Comparison of ENCODE assay signal across 9 cellular contexts in the genomic region with DNA sequence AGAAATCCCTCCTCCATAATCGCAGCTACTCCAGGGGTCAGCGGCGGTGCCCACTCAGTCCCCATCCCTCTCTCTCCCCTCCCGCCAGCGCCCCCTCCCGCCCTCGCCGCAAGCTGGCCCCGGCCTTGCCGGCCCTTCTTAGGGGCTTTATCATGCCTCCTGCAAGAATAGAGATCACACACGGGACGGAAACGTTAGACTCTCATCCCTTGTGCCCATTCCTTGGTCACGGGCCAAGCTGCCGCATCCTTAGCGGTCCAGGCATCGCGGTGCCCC. TPM values are rescaled to one million over a fixed set of nuclear protein-coding genes. Genes with fewer than 3 reads are reported as not detected.
DNase-seq lines count a peak whose midpoint lies in the region; ATAC-seq, FAIRE-seq and TF ChIP-seq lines count a peak whose summit lies in the region.
"Had no signal": no experiment of that assay in that cellular context is flagged by ENCODE, and none has a peak within 500 bp of the region (broad histone marks: within the 10 kb centered on the region; RNA-seq: fewer than 3 reads in every experiment).

No MANE protein-coding gene starts in this region.

- CTCF ChIA-PET in endothelial cell of umbilical vein (lab: Charles Lee), result interaction anchor here (0.5 to 4.5 kb wide), 30 partner anchors 9 to 652 kb away, joined by 3 to 89 read pairs (median 8); partner anchors contain the start of genes ATF1, CERS5, GPD1 and LIMA1

- intact Hi-C loops in endothelial cell of umbilical vein (cut with micrococcal nuclease), result loop anchor here (1.0 kb wide), 2 partner anchors 36 to 64 kb away; no protein-coding TSS in a partner anchor

- no peaks in the 10 kb centered on the region for H3K9me1 ChIP-seq in endothelial cell of umbilical vein (replicated peaks; ENCODE audit: control insufficient read depth, extremely low read depth, insufficient read depth, low read length)

- peaks cover 39% of the 10 kb centered on the region for H3K79me2 ChIP-seq in Karpas-422 (ENCODE audit: low read length)
- H3K79me2 ChIP-seq in endothelial cell of umbilical vein (ENCODE audit: control insufficient read depth, insufficient read depth, low read length), result peaks cover 8% of the 10 kb centered on the region

- TF ChIP-seq POLR2A in endothelial cell of umbilical vein (IDR thresholded peaks at IDR 0.05; ENCODE audit: low read depth, low read length), result no peak

- ATAC-seq in GM19324 (IDR thresholded peaks at IDR 0.05; ENCODE audit: low FRiP score, unreplicated experiment) (peak; percentile 1), HG02610 (IDR thresholded peaks at IDR 0.05; ENCODE audit: unreplicated experiment) (no peak)

- dilution Hi-C loops in endothelial cell of umbilical vein (cut with MboI; ENCODE audit: extremely low pct_ligation_motif_present, low sequenced_read_pairs), result no loop called here

- H3K4me2 ChIP-seq in Karpas-422 (ENCODE audit: low read depth, low read length, poor library complexity, severe bottlenecking) (peak overlapping the region; percentile 99), endothelial cell of umbilical vein (ENCODE audit: insufficient read depth, low read length) (no peak overlapping the region)

- H3K36me3 ChIP-seq in Karpas-422 (ENCODE audit: insufficient read depth, low read length) (peaks cover 9% of the 10 kb centered on the region; the same call in 1 of the 2 replicates), endothelial cell of umbilical vein (ENCODE audit: control insufficient read depth in 2 of 2, extremely low read depth in 1 of 2, insufficient read depth in 2 of 2, low read length in 2 of 2) (peaks cover 0 to 2% of the 10 kb centered on the region in 2 experiments), neutrophil (peaks cover 4% of the 10 kb centered on the region)

- H4K20me1 ChIP-seq in Karpas-422 (ENCODE audit: insufficient read depth, low read depth, low read length), result 0 out of 2 replicates have a peak, but pooled peaks cover 2% of the 10 kb centered on the region
- H4K20me1 ChIP-seq in endothelial cell of umbilical vein (replicated peaks; ENCODE audit: control insufficient read depth, extremely low read depth, insufficient read depth, low read length), result no peaks in the 10 kb centered on the region

- peak overlapping the region; percentile 71 for H3K4me3 ChIP-seq in Karpas-422 (ENCODE audit: low read length)
- no peak overlapping the region for H3K4me3 ChIP-seq in endothelial cell of umbilical vein (replicated peaks in 1 of 3; ENCODE audit: insufficient read depth in 1 of 3, low read depth in 1 of 3, low read length in 3 of 3)
- peak overlapping the region; percentile 64 to 91 for H3K4me3 ChIP-seq in neutrophil (ENCODE audit: low read depth in 1 of 2, low read length in 1 of 2)

- BruUV-seq in endothelial cell of umbilical vein (replicated peaks; lab: Mats Ljungman, UMichigan), result no TSS peak

- H2AFZ ChIP-seq in Karpas-422 (ENCODE audit: low read length) (no peak overlapping the region; the same call in 1 of the 2 replicates), endothelial cell of umbilical vein (ENCODE audit: low read depth, low read length) (peak overlapping the region; percentile 90)

- H3K4me1 ChIP-seq in Karpas-422 (ENCODE audit: low read length) (peaks cover 31% of the 10 kb centered on the region), endothelial cell of umbilical vein (ENCODE audit: control insufficient read depth, extremely low read depth, insufficient read depth, low read length) (peaks cover 9% of the 10 kb centered on the region), neutrophil (ENCODE audit: control insufficient read depth in 1 of 2, insufficient read depth in 1 of 2, low read depth in 1 of 2, low read length in 1 of 2) (peaks cover 10 to 17% of the 10 kb centered on the region in 2 experiments)

- TF ChIP-seq CTCF in endothelial cell of umbilical vein (IDR thresholded peaks at IDR 0.05; ENCODE audit: extremely low read depth in 1 of 2, insufficient read depth in 1 of 2, low read depth in 1 of 2, low read length in 2 of 2) (no peak), neutrophil (IDR thresholded peaks at IDR 0.05) (no peak)

- H3K9ac ChIP-seq in Karpas-422 (ENCODE audit: low read length), result peak overlapping the region; percentile 76
- H3K9ac ChIP-seq in endothelial cell of umbilical vein (replicated peaks; ENCODE audit: extremely low read depth, insufficient read depth, low read length), result no peak overlapping the region

- no peaks in the 10 kb centered on the region for H3K9me2 ChIP-seq in Karpas-422 (replicated peaks; ENCODE audit: insufficient read depth, low read length)

- H3K9me3 ChIP-seq in Karpas-422 (ENCODE audit: low read length) (no peaks in the 10 kb centered on the region), endothelial cell of umbilical vein (replicated peaks; ENCODE audit: control insufficient read depth, insufficient read depth, low read length) (no peaks in the 10 kb centered on the region), neutrophil (no peaks in the 10 kb centered on the region)
- H3K9me3 ChIP-seq: SJSA1 had no signal

- FAIRE-seq in endothelial cell of umbilical vein (lab: Jason Lieb, UNC), result no peak

- H3K27ac ChIP-seq in Karpas-422 (ENCODE audit: low read length), result peak overlapping the region; percentile 96
- no peak overlapping the region for H3K27ac ChIP-seq in endothelial cell of umbilical vein (ENCODE audit: insufficient read depth, low read depth, low read length)
- H3K27ac ChIP-seq in neutrophil, result peak overlapping the region; percentile 91

- POLR2A ChIA-PET in endothelial cell of umbilical vein (lab: Charles Lee), result interaction anchor here (2.0 to 2.3 kb wide), 3 partner anchors 9 to 56 kb away, joined by 7 to 20 read pairs (median 17); partner anchors contain the start of genes CERS5 and SMARCD1

- no peak for DNase-seq in Karpas-422
- DNase-seq in endothelial cell of umbilical vein (ENCODE audit: low read depth, low spot score), result no peak
- DNase-seq in cortex of kidney (lab: John Stamatoyannopoulos, UW), result no peak
- no peak for DNase-seq in islet precursor cell
- no peak for DNase-seq in SK-N-DZ (ENCODE audit: low spot score)

- no peaks in the 10 kb centered on the region for H3K27me3 ChIP-seq in Karpas-422 (ENCODE audit: low read length)
- H3K27me3 ChIP-seq in endothelial cell of umbilical vein (ENCODE audit: control insufficient read depth in 2 of 2, insufficient read depth in 2 of 2, low read length in 2 of 2), result no peaks in the 10 kb centered on the region
- no peaks in the 10 kb centered on the region for H3K27me3 ChIP-seq in neutrophil
- H3K27me3 ChIP-seq: SJSA1 had no signal

RNA-seq across cellular contexts. Expression of gene COX14, which starts 0.7 kb away (rescaled TPM):
- 59.9 and 99.8 TPM in 2 replicates for total RNA-seq in Karpas-422 (2014; rRNA removed; shearing (Covaris generic); ENCODE audit: low replicate concordance)
- total RNA-seq in endothelial cell of umbilical vein, result 40.0 and 40.3 TPM in 2 replicates
- polyA plus RNA-seq in endothelial cell of umbilical vein, result 106 and 114 TPM in 2 replicates
- polyA plus RNA-seq in endothelial cell of umbilical vein (2011; cell fraction: cytosol; rRNA removed), result 94.7 and 115 TPM in 2 replicates
- 22.1 and 26.6 TPM in 2 replicates for polyA plus RNA-seq in endothelial cell of umbilical vein (2011; cell fraction: nucleus; rRNA removed)
- 59.2 and 75.4 TPM in 2 replicates for polyA plus RNA-seq in endothelial cell of umbilical vein (2012)
- 47.8 and 48.2 TPM in 2 replicates for polyA minus RNA-seq in endothelial cell of umbilical vein
- 26.9 TPM for polyA minus RNA-seq in endothelial cell of umbilical vein (2011; cell fraction: cytosol; rRNA and poly(A)+ RNA removed)
- polyA minus RNA-seq in endothelial cell of umbilical vein (2011; cell fraction: nucleus; rRNA and poly(A)+ RNA removed), result 13.0 and 16.5 TPM in 2 replicates
- 64.0 and 74.6 TPM in 2 replicates for polyA plus RNA-seq in SK-N-DZ (2014; cell fraction: cytosol; rRNA removed)
- polyA plus RNA-seq in SK-N-DZ (2014; cell fraction: nucleus; rRNA removed), result 32.3 and 35.7 TPM in 2 replicates

RNA-seq across cellular contexts. Expression of gene GPD1, which starts 7.5 kb away (rescaled TPM):
- 1.0 and 1.1 TPM in 2 replicates for total RNA-seq in Karpas-422 (2014; rRNA removed; shearing (Covaris generic); ENCODE audit: low replicate concordance)
- 0.48 TPM in 1 of 2 replicates, not detected in the other for total RNA-seq in endothelial cell of umbilical vein
- polyA plus RNA-seq in endothelial cell of umbilical vein, result 0.07 and 0.10 TPM in 2 replicates
- polyA plus RNA-seq in endothelial cell of umbilical vein (2011; cell fraction: cytosol; rRNA removed), result 0.04 TPM in 1 of 2 replicates, not detected in the other
- 0.36 and 0.71 TPM in 2 replicates for polyA plus RNA-seq in endothelial cell of umbilical vein (2011; cell fraction: nucleus; rRNA removed)
- polyA plus RNA-seq in endothelial cell of umbilical vein (2012), result not detected in 2 replicates
- 1.0 TPM in 1 of 2 replicates, not detected in the other for polyA minus RNA-seq in endothelial cell of umbilical vein
- not detected for polyA minus RNA-seq in endothelial cell of umbilical vein (2011; cell fraction: cytosol; rRNA and poly(A)+ RNA removed)
- polyA minus RNA-seq in endothelial cell of umbilical vein (2011; cell fraction: nucleus; rRNA and poly(A)+ RNA removed), result 0.82 and 0.91 TPM in 2 replicates
- not detected in 2 replicates for polyA plus RNA-seq in SK-N-DZ (2014; cell fraction: cytosol; rRNA removed)
- 0.77 and 1.7 TPM in 2 replicates for polyA plus RNA-seq in SK-N-DZ (2014; cell fraction: nucleus; rRNA removed)
- total RNA-seq: SJSA1 had no signal

RNA-seq across cellular contexts. Expression of gene SMARCD1, which starts 26.2 kb away (rescaled TPM):
- total RNA-seq in Karpas-422 (2014; rRNA removed; shearing (Covaris generic); ENCODE audit: low replicate concordance), result 124 and 168 TPM in 2 replicates
- total RNA-seq in endothelial cell of umbilical vein, result 86.6 and 101 TPM in 2 replicates
- polyA plus RNA-seq in endothelial cell of umbilical vein, result 94.2 and 94.3 TPM in 2 replicates
- polyA plus RNA-seq in endothelial cell of umbilical vein (2011; cell fraction: cytosol; rRNA removed), result 85.9 and 89.8 TPM in 2 replicates
- polyA plus RNA-seq in endothelial cell of umbilical vein (2011; cell fraction: nucleus; rRNA removed), result 206 and 214 TPM in 2 replicates
- 69.0 and 80.7 TPM in 2 replicates for polyA plus RNA-seq in endothelial cell of umbilical vein (2012)
- 125 and 129 TPM in 2 replicates for polyA minus RNA-seq in endothelial cell of umbilical vein
- 68.2 TPM for polyA minus RNA-seq in endothelial cell of umbilical vein (2011; cell fraction: cytosol; rRNA and poly(A)+ RNA removed)
- 85.9 and 108 TPM in 2 replicates for polyA minus RNA-seq in endothelial cell of umbilical vein (2011; cell fraction: nucleus; rRNA and poly(A)+ RNA removed)
- polyA plus RNA-seq in SK-N-DZ (2014; cell fraction: cytosol; rRNA removed), result 157 and 166 TPM in 2 replicates
- polyA plus RNA-seq in SK-N-DZ (2014; cell fraction: nucleus; rRNA removed), result 97.6 and 155 TPM in 2 replicates

RNA-seq across cellular contexts. Expression of gene ASIC1, which starts 54.0 kb away (rescaled TPM):
- total RNA-seq in Karpas-422 (2014; rRNA removed; shearing (Covaris generic); ENCODE audit: low replicate concordance), result 17.9 and 26.7 TPM in 2 replicates
- total RNA-seq in endothelial cell of umbilical vein, result 0.53 and 0.55 TPM in 2 replicates
- polyA plus RNA-seq in endothelial cell of umbilical vein, result 0.66 and 0.75 TPM in 2 replicates
- 0.32 and 0.56 TPM in 2 replicates for polyA plus RNA-seq in endothelial cell of umbilical vein (2011; cell fraction: cytosol; rRNA removed)
- polyA plus RNA-seq in endothelial cell of umbilical vein (2011; cell fraction: nucleus; rRNA removed), result 1.4 and 1.8 TPM in 2 replicates
- polyA plus RNA-seq in endothelial cell of umbilical vein (2012), result 1.1 and 1.2 TPM in 2 replicates
- polyA minus RNA-seq in endothelial cell of umbilical vein, result 0.90 and 1.1 TPM in 2 replicates
- polyA minus RNA-seq in endothelial cell of umbilical vein (2011; cell fraction: cytosol; rRNA and poly(A)+ RNA removed), result 3.4 TPM
- polyA minus RNA-seq in endothelial cell of umbilical vein (2011; cell fraction: nucleus; rRNA and poly(A)+ RNA removed), result 0.58 and 0.67 TPM in 2 replicates
- polyA plus RNA-seq in SK-N-DZ (2014; cell fraction: cytosol; rRNA removed), result 4.0 and 4.9 TPM in 2 replicates
- polyA plus RNA-seq in SK-N-DZ (2014; cell fraction: nucleus; rRNA removed), result 15.4 and 17.5 TPM in 2 replicates

RNA-seq across cellular contexts. Expression of gene CERS5, which starts 55.8 kb away (rescaled TPM):
- 47.7 and 65.9 TPM in 2 replicates for total RNA-seq in Karpas-422 (2014; rRNA removed; shearing (Covaris generic); ENCODE audit: low replicate concordance)
- 60.4 and 66.4 TPM in 2 replicates for total RNA-seq in endothelial cell of umbilical vein
- 108 and 118 TPM in 2 replicates for polyA plus RNA-seq in endothelial cell of umbilical vein
- polyA plus RNA-seq in endothelial cell of umbilical vein (2011; cell fraction: cytosol; rRNA removed), result 56.7 and 64.6 TPM in 2 replicates
- 123 and 124 TPM in 2 replicates for polyA plus RNA-seq in endothelial cell of umbilical vein (2011; cell fraction: nucleus; rRNA removed)
- 44.3 and 44.7 TPM in 2 replicates for polyA plus RNA-seq in endothelial cell of umbilical vein (2012)
- polyA minus RNA-seq in endothelial cell of umbilical vein, result 142 and 152 TPM in 2 replicates
- polyA minus RNA-seq in endothelial cell of umbilical vein (2011; cell fraction: cytosol; rRNA and poly(A)+ RNA removed), result 22.2 TPM
- 60.6 and 113 TPM in 2 replicates for polyA minus RNA-seq in endothelial cell of umbilical vein (2011; cell fraction: nucleus; rRNA and poly(A)+ RNA removed)
- polyA plus RNA-seq in SK-N-DZ (2014; cell fraction: cytosol; rRNA removed), result 26.2 and 36.2 TPM in 2 replicates
- 34.9 and 42.6 TPM in 2 replicates for polyA plus RNA-seq in SK-N-DZ (2014; cell fraction: nucleus; rRNA removed)

Comparison
In these comparisons a context has a peak if more than half of its experiments do, and no peak if none do; other contexts are left out.
1. H3K4me3 ChIP-seq: peak in Karpas-422 (single experiment) and neutrophil (2 of 2); none in endothelial cell of umbilical vein (0 of 3).